ENCODE assay signal across 24 cellular contexts in genomic region chr1:241702436-241702835, GRCh38. TPM values are rescaled to one million over a fixed set of nuclear protein-coding genes. Genes with fewer than 3 reads are reported as not detected.
A peak's percentile ranks its signal among the peaks of the same experiment; 100 is the strongest.
DNase-seq lines count a peak whose midpoint lies in the region; ATAC-seq and TF ChIP-seq lines count a peak whose summit lies in the region.
"Had no signal": no experiment of that assay in that cellular context is flagged by ENCODE, and none has a peak within 500 bp of the region (broad histone marks: within the 10 kb centered on the region; RNA-seq: fewer than 3 reads in every experiment).

No MANE protein-coding gene starts in this region.

- no peaks in the 10 kb centered on the region for H3K9me2 ChIP-seq in PC-3 (replicated peaks; ENCODE audit: low read length)

- CTCF ChIA-PET in PC-3 (lab: Charles Lee), result interaction anchor here (0.6 kb wide), 1 partner anchor 1015 kb away, joined by 3 read pairs; no protein-coding TSS in a partner anchor

- ATAC-seq in PC-3 (peak; percentile 69), esophagus mucosa (peak; percentile 74), HG03442 (IDR thresholded peaks at IDR 0.05; ENCODE audit: unreplicated experiment) (no peak), HG02610 (IDR thresholded peaks at IDR 0.05; ENCODE audit: unreplicated experiment) (no peak)
- ATAC-seq: Panc1; stimulated activated naive CD8-positive, alpha-beta T cell treated with anti-CD3 and anti-CD28 coated beads, Interleukin-15, Interleukin-2, amounts not matched to agents 100 U/mL and 50 U/mL, for 24 hours had no signal

- H3K79me2 ChIP-seq in PC-3 (ENCODE audit: low read length), result no peaks in the 10 kb centered on the region

- intact Hi-C loops in PC-3 (cut with micrococcal nuclease), result loop anchor here (1.0 to 2.0 kb wide), 5 partner anchors 13 to 119 kb away; no protein-coding TSS in a partner anchor

- no peaks in the 10 kb centered on the region for H3K9me3 ChIP-seq in PC-3 (ENCODE audit: low read length)

- no TSS peak for BruUV-seq in PC-3 (replicated peaks; lab: Mats Ljungman, UMichigan)

- peaks cover 27% of the 10 kb centered on the region for H3F3A ChIP-seq in PC-3 (ENCODE audit: low read length, unreplicated experiment)

- H3K4me3 ChIP-seq in PC-3 (ENCODE audit: low read length), result peak overlapping the region; percentile 1; the same call in 1 of the 2 replicates
- H3K4me3 ChIP-seq: cardiac muscle cell had no signal

- POLR2A ChIA-PET in PC-3 (lab: Charles Lee; ENCODE audit: unreplicated experiment), result interaction anchor here (0.7 kb wide), 1 partner anchor 13 kb away, joined by 4 read pairs; no protein-coding TSS in a partner anchor

- no peak overlapping the region for H2AFZ ChIP-seq in PC-3 (ENCODE audit: low read length)

- H3K27me3 ChIP-seq in PC-3 (ENCODE audit: low read length), result no peaks in the 10 kb centered on the region
- H3K27me3 ChIP-seq: cardiac muscle cell had no signal

- no peaks in the 10 kb centered on the region for H3K36me3 ChIP-seq in PC-3 (ENCODE audit: low read depth, low read length)
- H3K36me3 ChIP-seq: cardiac muscle cell had no signal

- no peaks in the 10 kb centered on the region for H4K20me1 ChIP-seq in PC-3 (ENCODE audit: low read length)

- TF ChIP-seq CTCF in PC-3 (conservative IDR thresholded peaks at IDR 0.05; ENCODE audit: low read depth, low read length), result no peak

- no peak overlapping the region; the same call in 1 of the 2 replicates for H3K9ac ChIP-seq in PC-3 (ENCODE audit: low read length)

- H3K4me2 ChIP-seq in PC-3 (ENCODE audit: low read length), result peak overlapping the region; percentile 62

- peaks cover 46% of the 10 kb centered on the region for H3K4me1 ChIP-seq in PC-3 (ENCODE audit: insufficient read depth, low read length)

- peak overlapping the region; percentile 65 for H3K27ac ChIP-seq in PC-3 (ENCODE audit: low read length)
- H3K27ac ChIP-seq: C4-2B, cardiac muscle cell had no signal

- DNase-seq in ELR (ENCODE audit: low read depth) (peak; percentile 86), PC-3 (peak; percentile 99), renal cortical epithelial cell (ENCODE audit: low read depth) (peak; percentile 81), NCI-H1436 (lab: John Stamatoyannopoulos, UW) (no peak)
- DNase-seq in activated CD4-positive, alpha-beta T cell treated with anti-CD3 and anti-CD28 coated beads for 1 hour, result no peak
- DNase-seq: activated B cell treated with CpG ODN at 0.5 μM for 24 hours; effector memory CD4-positive, alpha-beta T cell; H7; Karpas-422; NCI-H187 treated with DMSO at 0.1 percent for 48 hours; NCI-H69; stimulated activated naive CD8-positive, alpha-beta T cell treated with anti-CD3 and anti-CD28 coated beads, Interleukin-15, Interleukin-2, amounts not matched to agents 100 U/mL and 50 U/mL, for 24 hours; T-helper 1 cell had no signal

RNA-seq across cellular contexts. Expression of gene WDR64, which starts 50.4 kb away (rescaled TPM):
- total RNA-seq in PC-3 (2014; rRNA removed) (not detected in 2 replicates), esophagus mucosa (not detected), renal cortical epithelial cell (0.35 TPM in 1 of 2 replicates, not detected in the other)
- total RNA-seq: cardiac muscle cell, glomerular endothelial cell, H7, mucosa of gallbladder, omental fat pad, skeletal muscle tissue, ureter had no signal

Comparison
In these comparisons a context has a peak if more than half of its experiments do, and no peak if none do; other contexts are left out.
1. DNase-seq: peak in ELR (single experiment), PC-3 (single experiment) and renal cortical epithelial cell (single experiment); none in NCI-H1436 (single experiment) and activated CD4-positive, alpha-beta T cell treated with anti-CD3 and anti-CD28 coated beads for 1 hour (single experiment).
2. ATAC-seq: peak in PC-3 (single experiment) and esophagus mucosa (single experiment); none in HG03442 (single experiment) and HG02610 (single experiment).